ENCODE assay signal across 2 cellular contexts in the genomic region with DNA sequence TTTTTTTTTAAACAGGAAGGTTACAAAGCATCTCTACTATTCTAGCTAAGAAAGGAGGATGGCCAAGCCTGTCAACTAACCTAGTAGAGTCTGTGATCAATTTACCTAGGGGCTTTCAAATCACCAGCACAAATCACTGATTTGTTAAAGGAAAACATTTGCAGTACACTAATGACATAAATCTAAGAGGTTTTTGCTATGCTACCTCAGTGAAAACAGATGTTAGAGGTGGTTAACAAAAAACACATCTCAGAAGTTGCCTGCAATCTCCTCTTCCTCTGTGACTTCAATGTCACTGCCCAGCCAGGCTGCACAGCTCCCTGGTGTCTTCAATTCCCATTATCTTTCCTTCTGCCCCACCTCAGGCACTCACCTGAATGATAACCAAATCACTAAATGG.
TF ChIP-seq lines count a peak whose summit lies in the region.

No MANE protein-coding gene starts in this region.

TF ChIP-seq in IMR-90, 13 proteins besides CTCF, POLR2A, EP300 and RAD21 (continued from another document):
- TF ChIP-seq BHLHE40 (IDR thresholded peaks at IDR 0.05; ENCODE audit: low read depth, low read length) (no peak), MXI1 (IDR thresholded peaks at IDR 0.05; ENCODE audit: borderline replicate concordance, low read depth, low read length) (no peak), RFX5 (IDR thresholded peaks at IDR 0.05; ENCODE audit: low read depth, low read length) (no peak), MAZ (IDR thresholded peaks at IDR 0.05; ENCODE audit: borderline replicate concordance, low read depth, low read length) (no peak), MAFK (IDR thresholded peaks at IDR 0.05; ENCODE audit: low read depth, low read length) (no peak), SMC3 (IDR thresholded peaks at IDR 0.05; ENCODE audit: low read depth, low read length) (no peak), CHD1 (IDR thresholded peaks at IDR 0.05; ENCODE audit: low read depth, low read length) (no peak), CEBPB (IDR thresholded peaks at IDR 0.05; ENCODE audit: low read depth, low read length) (no peak), NFE2L2 (IDR thresholded peaks at IDR 0.05; ENCODE audit: low read depth, low read length) (no peak)
- TF ChIP-seq, protein P1, sequence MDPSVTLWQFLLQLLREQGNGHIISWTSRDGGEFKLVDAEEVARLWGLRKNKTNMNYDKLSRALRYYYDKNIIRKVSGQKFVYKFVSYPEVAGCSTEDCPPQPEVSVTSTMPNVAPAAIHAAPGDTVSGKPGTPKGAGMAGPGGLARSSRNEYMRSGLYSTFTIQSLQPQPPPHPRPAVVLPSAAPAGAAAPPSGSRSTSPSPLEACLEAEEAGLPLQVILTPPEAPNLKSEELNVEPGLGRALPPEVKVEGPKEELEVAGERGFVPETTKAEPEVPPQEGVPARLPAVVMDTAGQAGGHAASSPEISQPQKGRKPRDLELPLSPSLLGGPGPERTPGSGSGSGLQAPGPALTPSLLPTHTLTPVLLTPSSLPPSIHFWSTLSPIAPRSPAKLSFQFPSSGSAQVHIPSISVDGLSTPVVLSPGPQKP (IDR thresholded peaks at IDR 0.05; ENCODE audit: borderline replicate concordance, low read depth, low read length): no peak
- TF ChIP-seq, protein P2, sequence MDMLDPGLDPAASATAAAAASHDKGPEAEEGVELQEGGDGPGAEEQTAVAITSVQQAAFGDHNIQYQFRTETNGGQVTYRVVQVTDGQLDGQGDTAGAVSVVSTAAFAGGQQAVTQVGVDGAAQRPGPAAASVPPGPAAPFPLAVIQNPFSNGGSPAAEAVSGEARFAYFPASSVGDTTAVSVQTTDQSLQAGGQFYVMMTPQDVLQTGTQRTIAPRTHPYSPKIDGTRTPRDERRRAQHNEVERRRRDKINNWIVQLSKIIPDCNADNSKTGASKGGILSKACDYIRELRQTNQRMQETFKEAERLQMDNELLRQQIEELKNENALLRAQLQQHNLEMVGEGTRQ (IDR thresholded peaks at IDR 0.05; ENCODE audit: low read depth, low read length): no peak

TF ChIP-seq in WTC11, 78 proteins besides CTCF, POLR2A, EP300 and RAD21 (continued from another document):
- TF ChIP-seq NR1H2 (CRISPR knock-in tag; IDR thresholded peaks at IDR 0.05) (no peak), SOX15 (CRISPR knock-in tag; IDR thresholded peaks at IDR 0.05) (no peak), FOXK1 (CRISPR knock-in tag; IDR thresholded peaks at IDR 0.05) (no peak), ZNF263 (CRISPR knock-in tag; IDR thresholded peaks at IDR 0.05; ENCODE audit: low read depth) (no peak), JAZF1 (CRISPR knock-in tag; IDR thresholded peaks at IDR 0.05) (no peak), TEAD1 (CRISPR knock-in tag; IDR thresholded peaks at IDR 0.05) (no peak), ETV6 (CRISPR knock-in tag; IDR thresholded peaks at IDR 0.05) (no peak)
- TF ChIP-seq, protein P3, sequence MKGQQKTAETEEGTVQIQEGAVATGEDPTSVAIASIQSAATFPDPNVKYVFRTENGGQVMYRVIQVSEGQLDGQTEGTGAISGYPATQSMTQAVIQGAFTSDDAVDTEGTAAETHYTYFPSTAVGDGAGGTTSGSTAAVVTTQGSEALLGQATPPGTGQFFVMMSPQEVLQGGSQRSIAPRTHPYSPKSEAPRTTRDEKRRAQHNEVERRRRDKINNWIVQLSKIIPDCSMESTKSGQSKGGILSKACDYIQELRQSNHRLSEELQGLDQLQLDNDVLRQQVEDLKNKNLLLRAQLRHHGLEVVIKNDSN (CRISPR knock-in tag; IDR thresholded peaks at IDR 0.05): no peak
- TF ChIP-seq, protein P4, sequence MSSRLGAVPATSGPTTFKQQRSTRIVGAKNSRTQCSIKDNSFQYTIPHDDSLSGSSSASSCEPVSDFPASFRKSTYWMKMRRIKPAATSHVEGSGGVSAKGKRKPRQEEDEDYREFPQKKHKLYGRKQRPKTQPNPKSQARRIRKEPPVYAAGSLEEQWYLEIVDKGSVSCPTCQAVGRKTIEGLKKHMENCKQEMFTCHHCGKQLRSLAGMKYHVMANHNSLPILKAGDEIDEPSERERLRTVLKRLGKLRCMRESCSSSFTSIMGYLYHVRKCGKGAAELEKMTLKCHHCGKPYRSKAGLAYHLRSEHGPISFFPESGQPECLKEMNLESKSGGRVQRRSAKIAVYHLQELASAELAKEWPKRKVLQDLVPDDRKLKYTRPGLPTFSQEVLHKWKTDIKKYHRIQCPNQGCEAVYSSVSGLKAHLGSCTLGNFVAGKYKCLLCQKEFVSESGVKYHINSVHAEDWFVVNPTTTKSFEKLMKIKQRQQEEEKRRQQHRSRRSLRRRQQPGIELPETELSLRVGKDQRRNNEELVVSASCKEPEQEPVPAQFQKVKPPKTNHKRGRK (CRISPR knock-in tag; IDR thresholded peaks at IDR 0.05; ENCODE audit: borderline replicate concordance): no peak
- TF ChIP-seq, protein P5, sequence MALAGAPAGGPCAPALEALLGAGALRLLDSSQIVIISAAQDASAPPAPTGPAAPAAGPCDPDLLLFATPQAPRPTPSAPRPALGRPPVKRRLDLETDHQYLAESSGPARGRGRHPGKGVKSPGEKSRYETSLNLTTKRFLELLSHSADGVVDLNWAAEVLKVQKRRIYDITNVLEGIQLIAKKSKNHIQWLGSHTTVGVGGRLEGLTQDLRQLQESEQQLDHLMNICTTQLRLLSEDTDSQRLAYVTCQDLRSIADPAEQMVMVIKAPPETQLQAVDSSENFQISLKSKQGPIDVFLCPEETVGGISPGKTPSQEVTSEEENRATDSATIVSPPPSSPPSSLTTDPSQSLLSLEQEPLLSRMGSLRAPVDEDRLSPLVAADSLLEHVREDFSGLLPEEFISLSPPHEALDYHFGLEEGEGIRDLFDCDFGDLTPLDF (CRISPR knock-in tag; IDR thresholded peaks at IDR 0.05): no peak
- TF ChIP-seq, protein P6, sequence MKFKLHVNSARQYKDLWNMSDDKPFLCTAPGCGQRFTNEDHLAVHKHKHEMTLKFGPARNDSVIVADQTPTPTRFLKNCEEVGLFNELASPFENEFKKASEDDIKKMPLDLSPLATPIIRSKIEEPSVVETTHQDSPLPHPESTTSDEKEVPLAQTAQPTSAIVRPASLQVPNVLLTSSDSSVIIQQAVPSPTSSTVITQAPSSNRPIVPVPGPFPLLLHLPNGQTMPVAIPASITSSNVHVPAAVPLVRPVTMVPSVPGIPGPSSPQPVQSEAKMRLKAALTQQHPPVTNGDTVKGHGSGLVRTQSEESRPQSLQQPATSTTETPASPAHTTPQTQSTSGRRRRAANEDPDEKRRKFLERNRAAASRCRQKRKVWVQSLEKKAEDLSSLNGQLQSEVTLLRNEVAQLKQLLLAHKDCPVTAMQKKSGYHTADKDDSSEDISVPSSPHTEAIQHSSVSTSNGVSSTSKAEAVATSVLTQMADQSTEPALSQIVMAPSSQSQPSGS (CRISPR knock-in tag; IDR thresholded peaks at IDR 0.05; ENCODE audit: borderline replicate concordance, low read depth): no peak
- TF ChIP-seq, protein P7, sequence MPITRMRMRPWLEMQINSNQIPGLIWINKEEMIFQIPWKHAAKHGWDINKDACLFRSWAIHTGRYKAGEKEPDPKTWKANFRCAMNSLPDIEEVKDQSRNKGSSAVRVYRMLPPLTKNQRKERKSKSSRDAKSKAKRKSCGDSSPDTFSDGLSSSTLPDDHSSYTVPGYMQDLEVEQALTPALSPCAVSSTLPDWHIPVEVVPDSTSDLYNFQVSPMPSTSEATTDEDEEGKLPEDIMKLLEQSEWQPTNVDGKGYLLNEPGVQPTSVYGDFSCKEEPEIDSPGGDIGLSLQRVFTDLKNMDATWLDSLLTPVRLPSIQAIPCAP (CRISPR knock-in tag; IDR thresholded peaks at IDR 0.05): no peak
- TF ChIP-seq, protein P8, sequence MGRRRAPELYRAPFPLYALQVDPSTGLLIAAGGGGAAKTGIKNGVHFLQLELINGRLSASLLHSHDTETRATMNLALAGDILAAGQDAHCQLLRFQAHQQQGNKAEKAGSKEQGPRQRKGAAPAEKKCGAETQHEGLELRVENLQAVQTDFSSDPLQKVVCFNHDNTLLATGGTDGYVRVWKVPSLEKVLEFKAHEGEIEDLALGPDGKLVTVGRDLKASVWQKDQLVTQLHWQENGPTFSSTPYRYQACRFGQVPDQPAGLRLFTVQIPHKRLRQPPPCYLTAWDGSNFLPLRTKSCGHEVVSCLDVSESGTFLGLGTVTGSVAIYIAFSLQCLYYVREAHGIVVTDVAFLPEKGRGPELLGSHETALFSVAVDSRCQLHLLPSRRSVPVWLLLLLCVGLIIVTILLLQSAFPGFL (CRISPR knock-in tag; IDR thresholded peaks at IDR 0.05; ENCODE audit: borderline replicate concordance): no peak
